22 cellular contexts compared by ENCODE assay signal in the genomic region with DNA sequence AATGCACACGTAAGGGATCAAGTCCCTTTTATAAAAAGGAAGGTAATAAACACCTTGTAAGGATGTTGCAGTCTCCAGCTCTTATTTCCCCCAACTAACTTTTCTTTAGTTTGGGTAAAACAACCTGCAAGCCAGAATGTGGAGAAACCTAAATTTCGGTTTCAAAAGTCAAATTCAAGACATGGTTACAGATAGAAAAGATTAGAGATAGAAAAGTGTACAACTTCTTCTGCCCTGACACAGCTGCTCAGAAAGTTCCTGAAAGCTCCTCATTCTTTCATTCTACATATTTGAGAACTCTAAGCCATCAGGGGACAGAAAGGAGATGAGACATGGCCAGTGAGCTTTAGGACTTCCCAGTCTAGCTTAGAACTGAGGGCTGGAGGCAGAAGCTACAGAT.
"Had no signal": no experiment of that assay in that cellular context is flagged by ENCODE, and none has a peak within 500 bp of the region (broad histone marks: within the 10 kb centered on the region; RNA-seq: fewer than 3 reads in every experiment).

No MANE protein-coding gene starts in this region.

- H3K27ac ChIP-seq: epithelial cell of prostate, esophagus squamous epithelium, gastrocnemius medialis, heart right ventricle, left lung, lower lobe of right lung had no signal

- H3K36me3 Mint-ChIP-seq: mesothelial cell of epicardium had no signal

- H3K4me1 ChIP-seq: esophagus squamous epithelium, gastrocnemius medialis, heart right ventricle, left lung, lower lobe of right lung had no signal

- H3K9me3 ChIP-seq: esophagus squamous epithelium, gastrocnemius medialis, heart right ventricle, left lung, lower lobe of right lung, mucosa of descending colon had no signal

- H3K4me3 Mint-ChIP-seq: dendritic cell treated with granulocyte-macrophage colony-stimulating factor and Interleukin-4, amounts not matched to agents 40 ng/mL and 50 ng/mL, for 4 days; effector memory CD8-positive, alpha-beta T cell; endodermal cell; mesothelial cell of epicardium had no signal

- H3K27me3 ChIP-seq: esophagus squamous epithelium, gastrocnemius medialis, heart right ventricle, left lung had no signal

- H3K9me3 Mint-ChIP-seq: dendritic cell treated with granulocyte-macrophage colony-stimulating factor and Interleukin-4, amounts not matched to agents 40 ng/mL and 50 ng/mL, for 4 days; endodermal cell; mesothelial cell of epicardium had no signal

- DNase-seq: cortex of kidney; effector CD8-positive, alpha-beta T cell; effector memory CD8-positive, alpha-beta T cell; endodermal cell; erythroblast; esophagus squamous epithelium; foreskin fibroblast; foreskin melanocyte; gastrocnemius medialis; glutamatergic neuron; head of caudate nucleus; heart right ventricle; hippocampal formation; left cardiac atrium; left lung; left ventricle myocardium superior; lower lobe of right lung; mesenchymal stem cell; mucosa of descending colon had no signal

- H3K27ac Mint-ChIP-seq: dendritic cell treated with granulocyte-macrophage colony-stimulating factor and Interleukin-4, amounts not matched to agents 40 ng/mL and 50 ng/mL, for 4 days; effector memory CD8-positive, alpha-beta T cell; endodermal cell; mesothelial cell of epicardium had no signal

- H3K4me3 ChIP-seq: esophagus squamous epithelium, gastrocnemius medialis, heart right ventricle, left lung, lower lobe of right lung, mucosa of descending colon had no signal

- H3K27me3 Mint-ChIP-seq: dendritic cell treated with granulocyte-macrophage colony-stimulating factor and Interleukin-4, amounts not matched to agents 40 ng/mL and 50 ng/mL, for 4 days; effector memory CD8-positive, alpha-beta T cell had no signal

- H3K36me3 ChIP-seq: esophagus squamous epithelium, gastrocnemius medialis, heart right ventricle, left lung, lower lobe of right lung had no signal
